Comparison of ENCODE assay signal across 30 cellular contexts in genomic region chr5:125290935-125291334, GRCh38.
"Had no signal": no experiment of that assay in that cellular context is flagged by ENCODE, and none has a peak within 500 bp of the region (broad histone marks: within the 10 kb centered on the region; RNA-seq: fewer than 3 reads in every experiment).

No MANE protein-coding gene starts in this region.

- H3K36me3 Mint-ChIP-seq: activated naive CD4-positive, alpha-beta T cell treated with anti-CD3 and anti-CD28 coated beads, Interleukin-2, amount 10 ng/mL, durations not matched to agents 7 days and 5 days; activated naive CD4-positive, alpha-beta T cell treated with anti-CD3 and anti-CD28 coated beads, Interleukin-2, amount 50 U/mL, for 72 hours; activated naive CD8-positive, alpha-beta T cell treated with anti-CD3 and anti-CD28 coated beads, Interleukin-2, amount 10 ng/mL, durations not matched to agents 7 days and 5 days; brain had no signal

- H3K9me3 ChIP-seq: ascending aorta, breast epithelium, esophagus muscularis mucosa, gastrocnemius medialis had no signal

- H3K27me3 ChIP-seq: ascending aorta, breast epithelium, cardiac muscle cell, dorsolateral prefrontal cortex, esophagus muscularis mucosa, foreskin keratinocyte, gastrocnemius medialis had no signal

- H3K27ac ChIP-seq: ascending aorta, breast epithelium, cardiac muscle cell, coronary artery, dorsolateral prefrontal cortex, esophagus muscularis mucosa, foreskin keratinocyte, gastrocnemius medialis had no signal

- H3K4me3 ChIP-seq: ascending aorta, breast epithelium, cardiac muscle cell, coronary artery, dorsolateral prefrontal cortex, esophagus muscularis mucosa, gastrocnemius medialis had no signal

- H3K9me3 Mint-ChIP-seq: activated CD4-positive, alpha-beta T cell treated with anti-CD3 and anti-CD28 coated beads, Interleukin-2, amount 10 ng/mL, durations not matched to agents 24 days and 14 days; activated T-cell treated with anti-CD3 and anti-CD28 coated beads, Interleukin-2, amount 50 U/mL, for 24 hours; brain; dendritic cell treated with granulocyte-macrophage colony-stimulating factor and Interleukin-4, amounts not matched to agents 40 ng/mL and 50 ng/mL, for 4 days had no signal

- H3K27ac Mint-ChIP-seq: activated CD4-positive, alpha-beta memory T cell treated with anti-CD3 and anti-CD28 coated beads, Interleukin-2, amount 10 ng/mL, durations not matched to agents 7 days and 5 days; activated CD4-positive, alpha-beta T cell treated with anti-CD3 and anti-CD28 coated beads for 36 hours; activated CD4-positive, alpha-beta T cell treated with anti-CD3 and anti-CD28 coated beads, Interleukin-2, amount 10 ng/mL, durations not matched to agents 24 days and 14 days; activated naive CD4-positive, alpha-beta T cell treated with anti-CD3 and anti-CD28 coated beads, Interleukin-2, amount 10 ng/mL, durations not matched to agents 7 days and 5 days; activated naive CD4-positive, alpha-beta T cell treated with anti-CD3 and anti-CD28 coated beads, Interleukin-2, amount 50 U/mL, for 72 hours; activated naive CD8-positive, alpha-beta T cell treated with anti-CD3 and anti-CD28 coated beads, Interleukin-2, amount 10 ng/mL, durations not matched to agents 7 days and 5 days; activated T-cell treated with anti-CD3 and anti-CD28 coated beads, Interleukin-2, amount 50 U/mL, for 24 hours; activated T-cell treated with anti-CD3 and anti-CD28 coated beads, Interleukin-2, amount 50 U/mL, for 72 hours; dendritic cell treated with granulocyte-macrophage colony-stimulating factor and Interleukin-4, amounts not matched to agents 40 ng/mL and 50 ng/mL, for 4 days had no signal

- H3K36me3 ChIP-seq: ascending aorta, breast epithelium, cardiac muscle cell, esophagus muscularis mucosa, gastrocnemius medialis had no signal

- ATAC-seq: activated CD4-positive, alpha-beta T cell treated with anti-CD3 and anti-CD28 coated beads for 36 hours; activated naive CD4-positive, alpha-beta T cell treated with anti-CD3 and anti-CD28 coated beads, Interleukin-2, amount 50 U/mL, for 72 hours; activated T-cell treated with anti-CD3 and anti-CD28 coated beads, Interleukin-2, amount 50 U/mL, for 72 hours; foreskin keratinocyte; gastrocnemius medialis had no signal

- H3K27me3 Mint-ChIP-seq: activated CD4-positive, alpha-beta memory T cell treated with anti-CD3 and anti-CD28 coated beads, Interleukin-2, amount 10 ng/mL, durations not matched to agents 7 days and 5 days; activated CD4-positive, alpha-beta T cell treated with anti-CD3 and anti-CD28 coated beads for 36 hours; activated CD4-positive, alpha-beta T cell treated with anti-CD3 and anti-CD28 coated beads, Interleukin-2, amount 10 ng/mL, durations not matched to agents 24 days and 14 days; activated naive CD4-positive, alpha-beta T cell treated with anti-CD3 and anti-CD28 coated beads, Interleukin-2, amount 10 ng/mL, durations not matched to agents 7 days and 5 days; activated naive CD8-positive, alpha-beta T cell treated with anti-CD3 and anti-CD28 coated beads, Interleukin-2, amount 10 ng/mL, durations not matched to agents 7 days and 5 days; activated T-cell treated with anti-CD3 and anti-CD28 coated beads, Interleukin-2, amount 50 U/mL, for 24 hours; dendritic cell treated with granulocyte-macrophage colony-stimulating factor and Interleukin-4, amounts not matched to agents 40 ng/mL and 50 ng/mL, for 4 days had no signal

- DNase-seq: activated CD4-positive, alpha-beta memory T cell treated with anti-CD3 and anti-CD28 coated beads, Interleukin-2, amount 10 ng/mL, durations not matched to agents 7 days and 5 days; activated CD4-positive, alpha-beta T cell treated with anti-CD3 and anti-CD28 coated beads for 36 hours; activated CD4-positive, alpha-beta T cell treated with anti-CD3 and anti-CD28 coated beads, Interleukin-2, amount 10 ng/mL, durations not matched to agents 24 days and 14 days; activated CD4-positive, CD25-positive, alpha-beta regulatory T cell; activated CD4-positive, CD25-positive, alpha-beta regulatory T cell treated with anti-CD3 and anti-CD28 coated beads, Interleukin-2, amount 50 U/mL, for 72 hours; activated CD8-positive, alpha-beta memory T cell treated with anti-CD3 and anti-CD28 coated beads, Interleukin-2, amount 50 U/mL, for 48 hours; activated gamma-delta T cell; activated naive CD4-positive, alpha-beta T cell; activated naive CD4-positive, alpha-beta T cell treated with anti-CD3 and anti-CD28 coated beads, Interleukin-2, amount 10 ng/mL, durations not matched to agents 7 days and 5 days; activated naive CD8-positive, alpha-beta T cell treated with anti-CD3 and anti-CD28 coated beads, Interleukin-2, amount 10 ng/mL, durations not matched to agents 7 days and 5 days; activated T-cell treated with anti-CD3 and anti-CD28 coated beads for 4 hours; activated T-cell treated with anti-CD3 and anti-CD28 coated beads, Interleukin-2, amount 50 U/mL, for 24 hours; activated T-cell treated with anti-CD3 and anti-CD28 coated beads, Interleukin-2, amount 50 U/mL, for 72 hours; central memory CD4-positive, alpha-beta T cell; cerebellar nuclear complex; dorsolateral prefrontal cortex; effector memory CD4-positive, alpha-beta T cell; erythroblast; foreskin keratinocyte; gastrocnemius medialis; glutamatergic neuron; T-helper 2 cell had no signal

- H3K4me3 Mint-ChIP-seq: activated CD4-positive, alpha-beta memory T cell treated with anti-CD3 and anti-CD28 coated beads, Interleukin-2, amount 10 ng/mL, durations not matched to agents 7 days and 5 days; activated CD4-positive, alpha-beta T cell treated with anti-CD3 and anti-CD28 coated beads for 36 hours; activated CD4-positive, alpha-beta T cell treated with anti-CD3 and anti-CD28 coated beads, Interleukin-2, amount 10 ng/mL, durations not matched to agents 24 days and 14 days; activated naive CD4-positive, alpha-beta T cell treated with anti-CD3 and anti-CD28 coated beads, Interleukin-2, amount 10 ng/mL, durations not matched to agents 7 days and 5 days; activated naive CD8-positive, alpha-beta T cell treated with anti-CD3 and anti-CD28 coated beads, Interleukin-2, amount 10 ng/mL, durations not matched to agents 7 days and 5 days; activated T-cell treated with anti-CD3 and anti-CD28 coated beads, Interleukin-2, amount 50 U/mL, for 24 hours; activated T-cell treated with anti-CD3 and anti-CD28 coated beads, Interleukin-2, amount 50 U/mL, for 72 hours; brain; dendritic cell treated with granulocyte-macrophage colony-stimulating factor and Interleukin-4, amounts not matched to agents 40 ng/mL and 50 ng/mL, for 4 days had no signal

- H3K4me1 Mint-ChIP-seq: activated CD4-positive, alpha-beta memory T cell treated with anti-CD3 and anti-CD28 coated beads, Interleukin-2, amount 10 ng/mL, durations not matched to agents 7 days and 5 days; activated CD4-positive, alpha-beta T cell treated with anti-CD3 and anti-CD28 coated beads for 36 hours; activated CD4-positive, alpha-beta T cell treated with anti-CD3 and anti-CD28 coated beads, Interleukin-2, amount 10 ng/mL, durations not matched to agents 24 days and 14 days; activated naive CD4-positive, alpha-beta T cell treated with anti-CD3 and anti-CD28 coated beads, Interleukin-2, amount 10 ng/mL, durations not matched to agents 7 days and 5 days; activated naive CD8-positive, alpha-beta T cell treated with anti-CD3 and anti-CD28 coated beads, Interleukin-2, amount 10 ng/mL, durations not matched to agents 7 days and 5 days had no signal

- H3K4me1 ChIP-seq: breast epithelium, foreskin keratinocyte, gastrocnemius medialis had no signal
